In the genomic region with DNA sequence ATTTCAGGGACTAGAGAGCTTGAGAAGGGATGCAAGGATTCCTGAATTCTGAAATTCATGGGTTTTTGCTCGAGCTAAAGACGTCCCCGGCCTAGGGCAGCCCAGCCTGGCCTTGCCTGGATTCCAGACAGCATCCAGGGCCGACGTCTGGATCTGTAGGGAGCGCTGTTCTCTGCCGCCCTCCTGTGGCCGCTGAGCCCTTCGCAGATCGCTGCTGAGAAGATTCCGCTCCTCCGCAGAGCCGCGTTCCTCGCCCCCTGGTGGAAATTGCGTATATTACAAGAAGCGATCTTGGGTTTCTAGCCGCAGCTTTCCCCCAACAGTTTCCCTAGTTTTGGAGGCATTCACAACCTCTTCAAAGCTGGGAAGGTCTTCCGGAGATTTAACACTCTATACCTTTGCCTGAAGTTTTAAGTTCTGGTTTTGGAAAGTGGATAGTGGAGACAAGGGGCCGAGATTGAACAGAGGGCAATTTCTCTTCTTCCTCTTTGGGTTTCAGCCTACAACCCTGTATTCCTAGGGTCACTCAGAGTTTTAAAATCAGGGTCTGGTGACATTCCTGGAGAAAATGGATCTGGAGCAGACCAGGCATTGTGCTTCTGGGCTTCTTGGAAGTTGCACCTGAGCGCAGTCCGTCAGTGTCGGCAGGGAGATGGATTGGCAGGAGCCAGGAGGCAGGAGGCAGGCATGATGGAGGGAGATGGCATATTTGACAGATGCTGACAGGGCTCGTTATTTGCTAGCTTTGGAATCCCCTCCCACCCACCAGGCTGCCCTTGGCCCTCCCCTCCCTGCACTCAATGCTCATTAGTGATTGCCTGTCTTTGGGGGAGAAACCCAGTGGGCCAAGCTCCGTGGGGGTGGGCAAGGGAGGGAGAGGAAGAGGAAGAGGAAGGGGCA, we compare ENCODE assay signal across 8 cellular contexts. TPM values are rescaled to one million over a fixed set of nuclear protein-coding genes. Genes with fewer than 3 reads are reported as not detected.
DNase-seq lines count a peak whose midpoint lies in the region; ATAC-seq and TF ChIP-seq lines count a peak whose summit lies in the region.

No MANE protein-coding gene starts in this region.

- in situ Hi-C loops in ACHN (cut with HindIII; ENCODE audit: low pct_ligation_motif_present, low pct_unique_long_range_greater_than_20kb, low sequenced_read_pairs) = no loop called here

- ATAC-seq in upper lobe of left lung (ENCODE audit: low FRiP score in 2 of 2) = peak; percentile 93 to 95

- TF ChIP-seq CTCF in glutamatergic neuron (IDR thresholded peaks at IDR 0.05; ENCODE audit: partially characterized antibody, unreplicated experiment) (peak; percentile 99), upper lobe of left lung (IDR thresholded peaks at IDR 0.05) (peak; percentile 99 to 100 (median 100))

- H3K36me3 ChIP-seq in upper lobe of left lung = no peaks in the 10 kb centered on the region

- DNase-seq in ACHN = peak; percentile 94
- DNase-seq in GM19240 (ENCODE audit: insufficient read length, low spot score) = peak; percentile 81
- peak; percentile 89 for DNase-seq in NCI-H1436 (lab: John Stamatoyannopoulos, UW)
- peak; percentile 84 for DNase-seq in SW480 (ENCODE audit: low spot score)
- peak; percentile 83 for DNase-seq in activated naive CD8-positive, alpha-beta T cell treated with anti-CD3 and anti-CD28 coated beads for 36 hours
- peak; percentile 95 for DNase-seq in glutamatergic neuron
- DNase-seq in posterior cingulate gyrus = peak; percentile 87 to 99 (median 95)
- DNase-seq in upper lobe of left lung = peak; percentile 94 to 95

- no peak overlapping the region for H3K27ac Mint-ChIP-seq in activated naive CD8-positive, alpha-beta T cell treated with anti-CD3 and anti-CD28 coated beads for 36 hours
- H3K27ac Mint-ChIP-seq in glutamatergic neuron (ENCODE audit: unreplicated experiment) = no peak overlapping the region

- 3 to 6% methylated on average over 19 to 25 of the region's 25 CpGs for WGBS in upper lobe of left lung, 2 donors

- H3K36me3 Mint-ChIP-seq in activated naive CD8-positive, alpha-beta T cell treated with anti-CD3 and anti-CD28 coated beads for 36 hours = no peaks in the 10 kb centered on the region
- no peaks in the 10 kb centered on the region for H3K36me3 Mint-ChIP-seq in glutamatergic neuron (ENCODE audit: unreplicated experiment)

- H3K4me1 Mint-ChIP-seq in activated naive CD8-positive, alpha-beta T cell treated with anti-CD3 and anti-CD28 coated beads for 36 hours = peaks cover 24% of the 10 kb centered on the region
- H3K4me1 Mint-ChIP-seq in glutamatergic neuron (ENCODE audit: low read depth, unreplicated experiment) = peaks cover 19% of the 10 kb centered on the region

- intact Hi-C loops in posterior cingulate gyrus (cut with DNase I) = no loop called here

- peaks cover 0 to 15% (median 10%) of the 10 kb centered on the region in 4 donors for H3K27me3 ChIP-seq in upper lobe of left lung

- no peak for TF ChIP-seq EP300 in upper lobe of left lung (IDR thresholded peaks at IDR 0.05)

- H3K9me3 ChIP-seq in upper lobe of left lung = no peaks in the 10 kb centered on the region

- H3K4me3 Mint-ChIP-seq in activated naive CD8-positive, alpha-beta T cell treated with anti-CD3 and anti-CD28 coated beads for 36 hours = no peak overlapping the region
- peak overlapping the region; percentile 60 for H3K4me3 Mint-ChIP-seq in glutamatergic neuron (ENCODE audit: unreplicated experiment)

- no peak overlapping the region for H3K27ac ChIP-seq in upper lobe of left lung

- TF ChIP-seq POLR2A in upper lobe of left lung (IDR thresholded peaks at IDR 0.05) = no peak

- H3K9me3 Mint-ChIP-seq in activated naive CD8-positive, alpha-beta T cell treated with anti-CD3 and anti-CD28 coated beads for 36 hours = no peaks in the 10 kb centered on the region
- H3K9me3 Mint-ChIP-seq in glutamatergic neuron (ENCODE audit: unreplicated experiment) = peaks cover 7% of the 10 kb centered on the region

- no peak overlapping the region for H3K4me3 ChIP-seq in upper lobe of left lung

- peaks cover 16 to 32% (median 19%) of the 10 kb centered on the region in 4 donors for H3K4me1 ChIP-seq in upper lobe of left lung

- H3K27me3 Mint-ChIP-seq in activated naive CD8-positive, alpha-beta T cell treated with anti-CD3 and anti-CD28 coated beads for 36 hours = peaks cover 46% of the 10 kb centered on the region
- H3K27me3 Mint-ChIP-seq in glutamatergic neuron (ENCODE audit: unreplicated experiment) = peaks cover 18% of the 10 kb centered on the region

RNA-seq across cellular contexts. Expression of a gene that starts 4.9 kb away (rescaled TPM):
- total RNA-seq in activated naive CD8-positive, alpha-beta T cell treated with anti-CD3 and anti-CD28 coated beads for 36 hours = not detected
- total RNA-seq in glutamatergic neuron (ENCODE audit: unreplicated experiment) = not detected
- not detected for total RNA-seq in upper lobe of left lung

RNA-seq across cellular contexts. Expression of a gene that starts 19.6 kb away (rescaled TPM):
- total RNA-seq in activated naive CD8-positive, alpha-beta T cell treated with anti-CD3 and anti-CD28 coated beads for 36 hours = 1 to 10 TPM; 8.8 to 9.6 TPM
- 151 TPM for total RNA-seq in glutamatergic neuron (ENCODE audit: unreplicated experiment)
- 100 to 1,000 TPM; 147 to 605 (median 204) TPM for total RNA-seq in upper lobe of left lung

Comparison
In these comparisons a context has a peak if more than half of its experiments do, and no peak if none do; other contexts are left out.
1. RNA of a gene that starts 19.6 kb away (total RNA-seq): 147 to 605 TPM in upper lobe of left lung and 151 TPM in glutamatergic neuron (single experiment); 8.8 to 9.6 TPM in activated naive CD8-positive, alpha-beta T cell treated with anti-CD3 and anti-CD28 coated beads for 36 hours; every median in the first group is over 10 times any median in the second.
2. Peak in every context shown above with its lines, with median percentiles within 50 percentile points of each other: DNase-seq.